Comparison of ENCODE assay signal across 9 cellular contexts in genomic region chr10:30456262-30456661, GRCh38. TPM values are rescaled to one million over a fixed set of nuclear protein-coding genes. Genes with fewer than 3 reads are reported as not detected.
DNase-seq lines count a peak whose midpoint lies in the region; ATAC-seq and TF ChIP-seq lines count a peak whose summit lies in the region.
"Had no signal": no experiment of that assay in that cellular context is flagged by ENCODE, and none has a peak within 500 bp of the region (broad histone marks: within the 10 kb centered on the region; RNA-seq: fewer than 3 reads in every experiment).

No MANE protein-coding gene starts in this region.

- intact Hi-C loops in Right ventricle myocardium superior (cut with DNase I): no loop called here

- no peak overlapping the region for H3K4me3 ChIP-seq in MG63
- H3K4me3 ChIP-seq: body of pancreas had no signal

- ATAC-seq in GM18505 (IDR thresholded peaks at IDR 0.05; ENCODE audit: unreplicated experiment): peak; percentile 67
- peak; percentile 71 for ATAC-seq in GM21825 (IDR thresholded peaks at IDR 0.05; ENCODE audit: unreplicated experiment)
- peak; percentile 19 for ATAC-seq in Right ventricle myocardium superior (ENCODE audit: poor library complexity)
- no peak for ATAC-seq in HG03439 (IDR thresholded peaks at IDR 0.05; ENCODE audit: unreplicated experiment)
- no peak for ATAC-seq in GM19023 (IDR thresholded peaks at IDR 0.05; ENCODE audit: unreplicated experiment)
- ATAC-seq: body of pancreas had no signal

- DNase-seq in NOMO-1 treated with dmso at 0.1 percent for 144 hours (lab: John Stamatoyannopoulos, UW; ENCODE audit: unreplicated experiment) (peak; percentile 81), Right ventricle myocardium superior (no peak), AG08396 (ENCODE audit: low spot score) (no peak), MG63 (no peak)

- no peaks in the 10 kb centered on the region for H3K27me3 ChIP-seq in MG63
- H3K27me3 ChIP-seq: body of pancreas had no signal

- H3K9me3 ChIP-seq in MG63: no peaks in the 10 kb centered on the region
- H3K9me3 ChIP-seq: body of pancreas had no signal

- H3K36me3 ChIP-seq in MG63: no peaks in the 10 kb centered on the region

- peak; percentile 9 for TF ChIP-seq POLR2A in GM18505 (IDR thresholded peaks at IDR 0.05; ENCODE audit: borderline replicate concordance, extremely low read depth, insufficient read depth, insufficient read length)

RNA-seq across cellular contexts. Expression of gene MAP3K8, which starts 22.3 kb away (rescaled TPM):
- 7.3 TPM for total RNA-seq in Right ventricle myocardium superior
- total RNA-seq in MG63 (2014; rRNA removed; shearing (Covaris generic); ENCODE audit: low replicate concordance): 0.10 and 1.4 TPM in 2 replicates

Comparison
In these comparisons a context has a peak if more than half of its experiments do, and no peak if none do; other contexts are left out.
1. ATAC-seq: peak in GM18505 (single experiment), GM21825 (single experiment) and Right ventricle myocardium superior (single experiment); none in HG03439 (single experiment) and GM19023 (single experiment).